ENCODE assay signal across 9 cellular contexts in the genomic region with DNA sequence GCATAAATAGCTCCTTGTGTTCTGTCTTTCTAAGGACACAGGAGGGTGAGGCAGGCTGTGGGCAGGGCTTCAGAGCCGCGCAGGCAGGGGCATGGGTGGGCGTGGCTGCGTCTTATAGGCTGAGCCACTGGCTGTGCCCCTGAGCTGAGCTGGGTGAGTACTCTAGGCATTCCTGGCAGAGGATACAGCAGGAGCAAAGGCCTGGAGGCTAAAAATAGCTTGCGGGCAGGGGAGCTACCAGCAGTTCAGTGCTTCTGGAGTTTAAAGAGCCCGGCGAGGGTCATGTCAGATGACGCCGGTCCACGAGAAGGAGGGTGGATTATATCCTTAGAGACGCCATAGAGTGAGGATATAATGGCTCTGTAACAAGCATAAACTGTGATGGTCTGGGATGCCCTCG. TPM values are rescaled to one million over a fixed set of nuclear protein-coding genes. Genes with fewer than 3 reads are reported as not detected.
DNase-seq lines count a peak whose midpoint lies in the region; ATAC-seq and TF ChIP-seq lines count a peak whose summit lies in the region.
"Had no signal": no experiment of that assay in that cellular context is flagged by ENCODE, and none has a peak within 500 bp of the region (broad histone marks: within the 10 kb centered on the region; RNA-seq: fewer than 3 reads in every experiment).

No MANE protein-coding gene starts in this region.

- 10 to 43% (median 19%) methylated on average over 11 to 12 of the region's 12 CpGs for WGBS in stomach, 5 donors

- TF ChIP-seq POLR2A in stomach (IDR thresholded peaks at IDR 0.05) (no peak), vagina (IDR thresholded peaks at IDR 0.05) (no peak)

- DNase-seq in LHCN-M2 (ENCODE audit: low read depth) (peak; percentile 83), astrocyte of the hippocampus (ENCODE audit: low read depth, low spot score) (peak; percentile 53), iPS DF 19.7 (ENCODE audit: low read depth, low spot score) (peak; percentile 63), stomach (peak; percentile 91), NCI-H446 treated with DMSO at 0.1 percent for 48 hours (lab: John Stamatoyannopoulos, UW) (no peak), vagina (ENCODE audit: extremely low spot score in 2 of 2) (no peak)
- no peak for DNase-seq in stimulated activated CD4-positive, alpha-beta T cell treated with anti-CD3 and anti-CD28 coated beads, Interleukin-12 subunit alpha, Interleukin-12 subunit beta, amount 100 ng/mL, for 4 hours

- intact Hi-C loops in stomach (cut with DNase I; ENCODE audit: low total_unique reads) = no loop called here
- intact Hi-C loops in vagina (cut with DNase I) = no loop called here

- TF ChIP-seq CTCF in stomach (IDR thresholded peaks at IDR 0.05) (no peak), vagina (IDR thresholded peaks at IDR 0.05) (no peak)

- H3K27me3 ChIP-seq in stomach (peaks cover 0 to 12% (median 0%) of the 10 kb centered on the region in 3 donors), vagina (no peaks in the 10 kb centered on the region)
- H3K27me3 ChIP-seq: dorsolateral prefrontal cortex had no signal

- no peak for TF ChIP-seq EP300 in stomach (IDR thresholded peaks at IDR 0.05)

- H3K4me1 ChIP-seq in stomach (peaks cover 0 to 23% (median 4%) of the 10 kb centered on the region in 4 donors), vagina (no peaks in the 10 kb centered on the region)

- ATAC-seq in GM21723 (IDR thresholded peaks at IDR 0.05; ENCODE audit: unreplicated experiment) = no peak

- H3K4me3 ChIP-seq in stomach (no peak overlapping the region), vagina (no peak overlapping the region)

- H3K9me3 ChIP-seq in stomach = peaks cover 7 to 28% (median 22%) of the 10 kb centered on the region in 4 donors
- H3K9me3 ChIP-seq in vagina = peaks cover 7% of the 10 kb centered on the region

- H3K36me3 ChIP-seq in stomach = no peaks in the 10 kb centered on the region
- no peaks in the 10 kb centered on the region for H3K36me3 ChIP-seq in vagina

- H3K27ac ChIP-seq in stomach (peak overlapping the region in 3 of 5 donors; percentile 45 to 81 (median 62)), vagina (no peak overlapping the region)

RNA-seq across cellular contexts. Expression of a gene that starts 31.5 kb away (rescaled TPM):
- total RNA-seq in LHCN-M2 (2014; rRNA removed) (256 and 274 TPM in 2 replicates), stomach (100 to 1,000 TPM in 1 of 5 donors, 10 to 100 TPM in 4; 37.3 to 272 (median 89.7) TPM), vagina (55.0 TPM)
- 152 TPM for polyA plus RNA-seq in LHCN-M2 (2012)
- polyA plus RNA-seq in stomach = 10 to 100 TPM; 49.6 to 98.7 (median 63.4) TPM

Comparison
In these comparisons a context has a peak if more than half of its experiments do, and no peak if none do; other contexts are left out.
1. DNase-seq: peak in LHCN-M2 (single experiment), astrocyte of the hippocampus (single experiment), iPS DF 19.7 (single experiment) and stomach (single experiment); none in stimulated activated CD4-positive, alpha-beta T cell treated with anti-CD3 and anti-CD28 coated beads, Interleukin-12 subunit alpha, Interleukin-12 subunit beta, amount 100 ng/mL, for 4 hours (single experiment), NCI-H446 treated with DMSO at 0.1 percent for 48 hours (single experiment) and vagina (0 of 2).